In the genomic region with DNA sequence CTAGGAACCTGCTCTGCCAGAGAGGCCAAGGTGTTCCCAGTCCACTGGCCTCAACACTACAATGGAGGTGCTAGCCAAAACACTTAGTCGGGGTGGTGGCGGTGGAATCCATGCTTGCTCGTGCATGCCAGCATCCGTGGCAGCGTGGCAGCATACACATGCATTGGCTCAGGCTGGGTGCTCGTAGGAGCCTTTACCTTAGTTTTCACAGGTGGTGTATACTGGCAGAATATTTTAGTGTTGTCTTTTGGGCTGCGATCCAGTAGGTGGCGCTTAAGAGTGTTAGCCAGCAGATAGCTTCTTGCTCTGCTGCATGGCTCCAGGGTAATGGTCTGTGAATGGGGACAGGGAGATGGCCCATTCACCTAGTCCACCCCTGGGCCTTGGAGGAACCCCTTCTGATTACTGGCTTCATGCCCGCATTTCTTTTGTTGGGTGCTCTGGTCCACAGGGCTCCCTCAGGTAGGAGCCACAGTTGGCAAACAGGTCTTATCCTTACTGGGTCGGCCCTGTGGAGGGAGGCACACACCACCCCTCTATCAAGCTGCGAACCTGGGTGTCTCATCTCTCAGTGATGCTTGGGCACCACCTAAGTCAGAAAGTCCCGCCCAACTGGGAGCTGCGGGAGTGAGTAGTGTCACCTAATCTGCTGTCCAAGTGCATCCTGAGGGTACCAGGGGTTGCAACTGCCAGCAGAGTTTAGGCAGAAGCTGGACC, we compare ENCODE assay signal across 1 cellular context.
TF ChIP-seq lines count a peak whose summit lies in the region.

No MANE protein-coding gene starts in this region.

TF ChIP-seq in GM12878, 131 proteins besides CTCF, POLR2A, EP300 and RAD21 (continued from another document):
- TF ChIP-seq, protein P1, sequence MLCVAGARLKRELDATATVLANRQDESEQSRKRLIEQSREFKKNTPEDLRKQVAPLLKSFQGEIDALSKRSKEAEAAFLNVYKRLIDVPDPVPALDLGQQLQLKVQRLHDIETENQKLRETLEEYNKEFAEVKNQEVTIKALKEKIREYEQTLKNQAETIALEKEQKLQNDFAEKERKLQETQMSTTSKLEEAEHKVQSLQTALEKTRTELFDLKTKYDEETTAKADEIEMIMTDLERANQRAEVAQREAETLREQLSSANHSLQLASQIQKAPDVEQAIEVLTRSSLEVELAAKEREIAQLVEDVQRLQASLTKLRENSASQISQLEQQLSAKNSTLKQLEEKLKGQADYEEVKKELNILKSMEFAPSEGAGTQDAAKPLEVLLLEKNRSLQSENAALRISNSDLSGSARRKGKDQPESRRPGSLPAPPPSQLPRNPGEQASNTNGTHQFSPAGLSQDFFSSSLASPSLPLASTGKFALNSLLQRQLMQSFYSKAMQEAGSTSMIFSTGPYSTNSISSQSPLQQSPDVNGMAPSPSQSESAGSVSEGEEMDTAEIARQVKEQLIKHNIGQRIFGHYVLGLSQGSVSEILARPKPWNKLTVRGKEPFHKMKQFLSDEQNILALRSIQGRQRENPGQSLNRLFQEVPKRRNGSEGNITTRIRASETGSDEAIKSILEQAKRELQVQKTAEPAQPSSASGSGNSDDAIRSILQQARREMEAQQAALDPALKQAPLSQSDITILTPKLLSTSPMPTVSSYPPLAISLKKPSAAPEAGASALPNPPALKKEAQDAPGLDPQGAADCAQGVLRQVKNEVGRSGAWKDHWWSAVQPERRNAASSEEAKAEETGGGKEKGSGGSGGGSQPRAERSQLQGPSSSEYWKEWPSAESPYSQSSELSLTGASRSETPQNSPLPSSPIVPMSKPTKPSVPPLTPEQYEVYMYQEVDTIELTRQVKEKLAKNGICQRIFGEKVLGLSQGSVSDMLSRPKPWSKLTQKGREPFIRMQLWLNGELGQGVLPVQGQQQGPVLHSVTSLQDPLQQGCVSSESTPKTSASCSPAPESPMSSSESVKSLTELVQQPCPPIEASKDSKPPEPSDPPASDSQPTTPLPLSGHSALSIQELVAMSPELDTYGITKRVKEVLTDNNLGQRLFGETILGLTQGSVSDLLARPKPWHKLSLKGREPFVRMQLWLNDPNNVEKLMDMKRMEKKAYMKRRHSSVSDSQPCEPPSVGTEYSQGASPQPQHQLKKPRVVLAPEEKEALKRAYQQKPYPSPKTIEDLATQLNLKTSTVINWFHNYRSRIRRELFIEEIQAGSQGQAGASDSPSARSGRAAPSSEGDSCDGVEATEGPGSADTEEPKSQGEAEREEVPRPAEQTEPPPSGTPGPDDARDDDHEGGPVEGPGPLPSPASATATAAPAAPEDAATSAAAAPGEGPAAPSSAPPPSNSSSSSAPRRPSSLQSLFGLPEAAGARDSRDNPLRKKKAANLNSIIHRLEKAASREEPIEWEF (IDR thresholded peaks at IDR 0.05; ENCODE audit: insufficient replicate concordance, low read depth, low read length), result no peak
